ENCODE assay signal across 28 cellular contexts in the genomic region with DNA sequence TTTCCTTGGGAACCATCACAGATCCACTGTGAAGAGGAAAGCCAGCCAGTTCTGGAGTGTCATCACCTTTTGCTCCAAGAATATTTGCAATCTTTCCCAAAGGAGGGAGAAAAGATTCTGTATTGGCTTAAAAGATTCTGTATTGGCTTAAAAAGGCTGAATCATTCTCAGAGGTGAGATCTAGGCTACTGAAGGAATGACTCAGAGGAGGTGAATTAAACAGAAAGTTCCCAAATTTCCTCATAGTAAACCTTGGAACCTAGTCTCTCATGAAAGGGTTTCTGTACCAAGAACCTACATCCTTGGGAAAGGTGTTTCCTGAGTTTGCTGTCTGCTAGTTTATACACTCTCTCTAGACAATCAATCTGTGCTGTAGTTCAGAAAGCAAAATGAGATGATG.
A peak's percentile ranks its signal among the peaks of the same experiment; 100 is the strongest.
DNase-seq lines count a peak whose midpoint lies in the region; ATAC-seq, FAIRE-seq and TF ChIP-seq lines count a peak whose summit lies in the region.
"Had no signal": no experiment of that assay in that cellular context is flagged by ENCODE, and none has a peak within 500 bp of the region (broad histone marks: within the 10 kb centered on the region; RNA-seq: fewer than 3 reads in every experiment).

No MANE protein-coding gene starts in this region.

- TF ChIP-seq CTCF in epithelial cell of esophagus (IDR thresholded peaks at IDR 0.05; ENCODE audit: insufficient read depth, low read depth, low read length, missing control alignments): no peak

- H3K4me3 ChIP-seq in epithelial cell of esophagus (ENCODE audit: low read length): no peak overlapping the region
- H3K4me3 ChIP-seq: BLaER1, body of pancreas, HAP-1, left ventricle myocardium inferior, prostate gland, thoracic aorta, uterus had no signal

- FAIRE-seq in RCC 7860 (lab: Jason Lieb, UNC): peak; percentile 67
- FAIRE-seq: GM12892, TTC549 had no signal

- ATAC-seq in HG03442 (IDR thresholded peaks at IDR 0.05; ENCODE audit: unreplicated experiment): no peak
- no peak for ATAC-seq in GM18498 (IDR thresholded peaks at IDR 0.05; ENCODE audit: unreplicated experiment)
- ATAC-seq: activated naive CD8-positive, alpha-beta T cell treated with anti-CD3 and anti-CD28 coated beads, Interleukin-2, amount 50 U/mL, for 24 hours; body of pancreas; sciatic nerve; T-helper 17 cell had no signal

- DNase-seq in ELR (ENCODE audit: low read depth) (peak; percentile 35), RCC 7860 (ENCODE audit: low spot score) (peak; percentile 24), epithelial cell of esophagus (ENCODE audit: low read depth) (peak; percentile 78), kidney tubule cell (ENCODE audit: low spot score) (peak; percentile 68), amygdala (lab: John Stamatoyannopoulos, UW) (no peak), SHP77 (lab: John Stamatoyannopoulos, UW) (no peak)
- DNase-seq: activated CD4-positive, alpha-beta memory T cell treated with anti-CD3 and anti-CD28 coated beads, Interleukin-2, amount 10 ng/mL, durations not matched to agents 7 days and 5 days; activated CD4-positive, CD25-positive, alpha-beta regulatory T cell treated with anti-CD3 and anti-CD28 coated beads, Interleukin-2, amount 50 U/mL, for 72 hours; activated CD8-positive, alpha-beta memory T cell treated with anti-CD3 and anti-CD28 coated beads, Interleukin-2, amount 50 U/mL, for 4 hours; activated naive CD4-positive, alpha-beta T cell; activated naive CD8-positive, alpha-beta T cell treated with anti-CD3 and anti-CD28 coated beads, Interleukin-2, amount 50 U/mL, for 24 hours; body of pancreas; cerebellar nuclear complex; immature natural killer cell; Karpas-422; left ventricle myocardium inferior; stimulated activated CD8-positive, alpha-beta memory T cell treated with anti-CD3 and anti-CD28 coated beads, Interleukin-4, amount 100 ng/mL, for 48 hours; T-helper 17 cell; uterus had no signal

Comparison
In these comparisons a context has a peak if more than half of its experiments do, and no peak if none do; other contexts are left out.
1. DNase-seq: peak in ELR (single experiment), RCC 7860 (single experiment), epithelial cell of esophagus (single experiment) and kidney tubule cell (single experiment); none in amygdala (0 of 56) and SHP77 (0 of 2).